In genomic region chr5:96961053-96961452, GRCh38 we compare ENCODE assay signal across 11 cellular contexts. TPM values are rescaled to one million over a fixed set of nuclear protein-coding genes. Genes with fewer than 3 reads are reported as not detected.
DNase-seq lines count a peak whose midpoint lies in the region; ATAC-seq and TF ChIP-seq lines count a peak whose summit lies in the region.
"Had no signal": no experiment of that assay in that cellular context is flagged by ENCODE, and none has a peak within 500 bp of the region (broad histone marks: within the 10 kb centered on the region; RNA-seq: fewer than 3 reads in every experiment).

No MANE protein-coding gene starts in this region.

- peak overlapping the region; percentile 11 for H3K4me3 ChIP-seq in A673 (ENCODE audit: low read depth, low read length, poor library complexity, severe bottlenecking)
- H3K4me3 ChIP-seq in SK-N-SH (ENCODE audit: low read depth in 2 of 2, low read length in 1 of 2): no peak overlapping the region
- H3K4me3 ChIP-seq in neuronal stem cell (ENCODE audit: low read length in 2 of 2): no peak overlapping the region
- H3K4me3 ChIP-seq: cardiac muscle cell, vagina had no signal

- H3F3A ChIP-seq in SK-N-SH (replicated peaks; ENCODE audit: insufficient read depth): peaks cover 14% of the 10 kb centered on the region

- H3K9me3 Mint-ChIP-seq in T-cell: no peaks in the 10 kb centered on the region

- DNase-seq in A673 (ENCODE audit: low spot score) (peak; percentile 35), T-cell (peak in 1 of 34 experiments; percentile 11), SK-N-SH (no peak), hypothalamus (lab: John Stamatoyannopoulos, UW) (no peak), neuronal stem cell (ENCODE audit: low spot score) (no peak), NCI-H2081 (lab: John Stamatoyannopoulos, UW) (no peak)
- DNase-seq: DMS79 treated with DMSO at 0.1 percent for 48 hours had no signal

- CTCF ChIA-PET in A673 (lab: Charles Lee) (no interaction called here), T-cell (lab: Charles Lee) (interaction anchor here (0.6 to 3.6 kb wide), 9 partner anchors 12 to 1810 kb away, joined by 3 to 17 read pairs (median 3); partner anchors contain the start of gene LNPEP (in 1 of the 2)), SK-N-SH (lab: Yijun Ruan, JAX) (no interaction called here)

- peak overlapping the region in 2 of 3 donors; percentile 60 to 78 for H3K4me3 Mint-ChIP-seq in T-cell

- no peak overlapping the region for H2AFZ ChIP-seq in SK-N-SH (ENCODE audit: low read depth)
- H2AFZ ChIP-seq in neuronal stem cell (ENCODE audit: low read length): no peak overlapping the region

- ATAC-seq in GM19043 (IDR thresholded peaks at IDR 0.05; ENCODE audit: low read depth, unreplicated experiment) (peak; percentile 45), HG03135 (IDR thresholded peaks at IDR 0.05; ENCODE audit: unreplicated experiment) (peak; percentile 57), T-cell (replicated peaks in 1 of 4) (peak; percentile 67 to 72 (median 68))

- no peak overlapping the region for H4K8ac ChIP-seq in neuronal stem cell (ENCODE audit: low read depth, low read length)

- no peak overlapping the region for H2BK120ac ChIP-seq in neuronal stem cell (ENCODE audit: low read depth, low read length)

- H3K27me3 ChIP-seq in A673 (replicated peaks; ENCODE audit: insufficient read depth, low read depth, low read length, poor library complexity) (no peaks in the 10 kb centered on the region), SK-N-SH (ENCODE audit: insufficient read depth) (no peaks in the 10 kb centered on the region), neuronal stem cell (ENCODE audit: control insufficient read depth in 3 of 3, insufficient read depth in 3 of 3, low read depth in 1 of 3, low read length in 3 of 3) (no peaks in the 10 kb centered on the region)
- H3K27me3 ChIP-seq: cardiac muscle cell, vagina had no signal

- intact Hi-C loops in A673 (cut with micrococcal nuclease; ENCODE audit: unreplicated experiment): no loop called here

- H4K20me1 ChIP-seq in SK-N-SH (ENCODE audit: insufficient read depth): no peaks in the 10 kb centered on the region

- H3K9ac ChIP-seq in SK-N-SH: no peak overlapping the region
- no peak overlapping the region for H3K9ac ChIP-seq in neuronal stem cell (ENCODE audit: low read depth, low read length, poor library complexity)

- no peak for TF ChIP-seq CTCF in A673 (conservative IDR thresholded peaks at IDR 0.05; ENCODE audit: low read depth, low read length)
- TF ChIP-seq CTCF in SK-N-SH (IDR thresholded peaks at IDR 0.05): no peak

- H3K36me3 ChIP-seq in A673 (ENCODE audit: insufficient read depth, low read length, poor library complexity, severe bottlenecking) (no peaks in the 10 kb centered on the region), SK-N-SH (replicated peaks in 1 of 2; ENCODE audit: control insufficient read depth in 1 of 2, insufficient read depth in 2 of 2, low read length in 1 of 2) (peaks cover 0 to 9% of the 10 kb centered on the region in 2 experiments), neuronal stem cell (replicated peaks in 1 of 2; ENCODE audit: control insufficient read depth in 2 of 2, insufficient read depth in 2 of 2, low read length in 2 of 2) (no peaks in the 10 kb centered on the region)
- H3K36me3 ChIP-seq: cardiac muscle cell, vagina had no signal

- H3K14ac ChIP-seq in neuronal stem cell (ENCODE audit: low read length): no peak overlapping the region

- no peak overlapping the region for H4K91ac ChIP-seq in neuronal stem cell (ENCODE audit: low read depth, low read length, poor library complexity)

- no peak overlapping the region for H3K23ac ChIP-seq in neuronal stem cell (ENCODE audit: low read depth, low read length, poor library complexity)

- H2BK15ac ChIP-seq in neuronal stem cell (ENCODE audit: low read length): no peak overlapping the region

- no peaks in the 10 kb centered on the region for H3K9me3 ChIP-seq in A673 (ENCODE audit: low read depth, low read length, poor library complexity, severe bottlenecking)
- peaks cover 7% of the 10 kb centered on the region; the same call in 1 of the 2 replicates for H3K9me3 ChIP-seq in SK-N-SH
- peaks cover 0 to 8% of the 10 kb centered on the region in 2 donors for H3K9me3 ChIP-seq in neuronal stem cell (replicated peaks in 1 of 2; ENCODE audit: control insufficient read depth in 2 of 2, insufficient read depth in 1 of 2, low read depth in 1 of 2, low read length in 2 of 2)
- H3K9me3 ChIP-seq: vagina had no signal

- WGBS in SK-N-SH (ENCODE audit: low lambda C conversion rate): 97% methylated on average over 1 of the region's 1 CpG
- no CpG with 5 or more reads among the region's 1 CpG for WGBS in neuronal stem cell (ENCODE audit: extremely low coverage in 2 of 2, insufficient read length in 2 of 2, insufficient replicate concordance in 1 of 2), 2 donors

- H2BK12ac ChIP-seq in neuronal stem cell (ENCODE audit: low read length): no peak overlapping the region

- H3K27ac Mint-ChIP-seq in T-cell: peak overlapping the region; percentile 86 to 95

- no peak overlapping the region for H2AK5ac ChIP-seq in neuronal stem cell (ENCODE audit: low read depth, low read length)

- H3K79me2 ChIP-seq in SK-N-SH (ENCODE audit: insufficient read depth): peaks cover 79% of the 10 kb centered on the region

- no peak overlapping the region for H3K4ac ChIP-seq in neuronal stem cell (ENCODE audit: low read length)

- H3K27ac ChIP-seq in A673 (ENCODE audit: low read depth, low read length, poor library complexity, severe bottlenecking) (no peak overlapping the region), SK-N-SH (ENCODE audit: low read depth in 2 of 2, low read length in 1 of 2) (no peak overlapping the region), neuronal stem cell (replicated peaks; ENCODE audit: low read length) (no peak overlapping the region)
- H3K27ac ChIP-seq: cardiac muscle cell, vagina had no signal

- no peak for TF ChIP-seq EP300 in SK-N-SH (IDR thresholded peaks at IDR 0.05; ENCODE audit: borderline replicate concordance in 1 of 2, low read depth in 1 of 2, low read length in 1 of 2)

- no peaks in the 10 kb centered on the region for H3K9me2 ChIP-seq in SK-N-SH

- TF ChIP-seq RAD21 in SK-N-SH (IDR thresholded peaks at IDR 0.05; ENCODE audit: low read length): no peak

- peaks cover 13% of the 10 kb centered on the region for H3K36me3 Mint-ChIP-seq in T-cell

- no peak overlapping the region for H3K18ac ChIP-seq in neuronal stem cell (ENCODE audit: low read length)

- no peaks in the 10 kb centered on the region for H3K27me3 Mint-ChIP-seq in T-cell

- peaks cover 41% of the 10 kb centered on the region for H3K4me1 ChIP-seq in A673 (ENCODE audit: insufficient read depth, low read length, poor library complexity, severe bottlenecking)
- H3K4me1 ChIP-seq in SK-N-SH (ENCODE audit: control insufficient read depth in 1 of 2, insufficient read depth in 2 of 2, low read depth in 1 of 2, low read length in 1 of 2): peaks cover 0 to 32% of the 10 kb centered on the region in 2 experiments; a peak in 1 of 4 replicates
- H3K4me1 ChIP-seq in neuronal stem cell (ENCODE audit: control insufficient read depth in 2 of 2, insufficient read depth in 1 of 2, low read depth in 1 of 2, low read length in 2 of 2): peaks cover 2 to 3% of the 10 kb centered on the region in 2 donors

- no peak overlapping the region for H3K4me2 ChIP-seq in SK-N-SH
- H3K4me2 ChIP-seq in neuronal stem cell (ENCODE audit: insufficient read depth, low read length, poor library complexity, severe bottlenecking): no peak overlapping the region

- H3K79me1 ChIP-seq in neuronal stem cell (ENCODE audit: low read depth, low read length): no peaks in the 10 kb centered on the region

- POLR2A ChIA-PET in A673 (lab: Charles Lee; ENCODE audit: low non-redundant PET) (no interaction called here), T-cell (lab: Charles Lee) (interaction anchor here (0.5 to 1.0 kb wide), 9 partner anchors 11 to 1983 kb away, joined by 3 to 6 read pairs (median 3); no protein-coding TSS in a partner anchor), SK-N-SH (lab: Yijun Ruan, JAX) (no interaction called here)

- H2BK5ac ChIP-seq in neuronal stem cell (ENCODE audit: low read length): no peak overlapping the region

- peaks cover 80 to 88% (median 86%) of the 10 kb centered on the region in 3 donors for H3K4me1 Mint-ChIP-seq in T-cell

- BruUV-seq in A673 (replicated peaks; lab: Mats Ljungman, UMichigan): no TSS peak

TF ChIP-seq in SK-N-SH, 30 proteins besides CTCF, POLR2A, EP300 and RAD21 (continues in another document):
- no peak for TF ChIP-seq ELF1 (IDR thresholded peaks at IDR 0.05)
- no peak for TF ChIP-seq TEAD4 (IDR thresholded peaks at IDR 0.05; ENCODE audit: borderline replicate concordance, insufficient read depth)
- TF ChIP-seq IRF3 (IDR thresholded peaks at IDR 0.05; ENCODE audit: low read depth, low read length): no peak
- no peak for TF ChIP-seq SIN3A (IDR thresholded peaks at IDR 0.05; ENCODE audit: borderline replicate concordance, low read depth, low read length)
- TF ChIP-seq, protein P1, sequence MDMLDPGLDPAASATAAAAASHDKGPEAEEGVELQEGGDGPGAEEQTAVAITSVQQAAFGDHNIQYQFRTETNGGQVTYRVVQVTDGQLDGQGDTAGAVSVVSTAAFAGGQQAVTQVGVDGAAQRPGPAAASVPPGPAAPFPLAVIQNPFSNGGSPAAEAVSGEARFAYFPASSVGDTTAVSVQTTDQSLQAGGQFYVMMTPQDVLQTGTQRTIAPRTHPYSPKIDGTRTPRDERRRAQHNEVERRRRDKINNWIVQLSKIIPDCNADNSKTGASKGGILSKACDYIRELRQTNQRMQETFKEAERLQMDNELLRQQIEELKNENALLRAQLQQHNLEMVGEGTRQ (IDR thresholded peaks at IDR 0.05; ENCODE audit: borderline replicate concordance, low read depth, low read length): no peak

RNA-seq across cellular contexts. Expression of gene LNPEP, which starts 25.2 kb away (rescaled TPM):
- total RNA-seq in A673 (2021) (10.3 and 12.8 TPM in 2 replicates), T-cell (100 to 1,000 TPM in 1 of 5 donors, 10 to 100 TPM in 4; 82.3 to 102 (median 86.3) TPM)
- 4.3 and 5.9 TPM in 2 replicates for polyA plus RNA-seq in SK-N-SH (2012; rRNA removed)
- polyA plus RNA-seq in SK-N-SH (2012; cell fraction: cytosol; rRNA removed): 6.1 and 6.6 TPM in 2 replicates
- polyA plus RNA-seq in SK-N-SH (2012; cell fraction: nucleus; rRNA removed): 3.7 and 9.1 TPM in 2 replicates
- polyA plus RNA-seq in neuronal stem cell (2013, experiment 1 of 2): 2.2 TPM
- polyA plus RNA-seq in neuronal stem cell (2013, experiment 2 of 2): 2.7 TPM

Comparison
In these comparisons a context has a peak if more than half of its experiments do, and no peak if none do; other contexts are left out.
1. CTCF ChIA-PET loops: an anchor here in T-cell (0.6 to 3.6 kb wide); none called in A673 and SK-N-SH.
2. POLR2A ChIA-PET loops: an anchor here in T-cell (0.5 to 1.0 kb wide); none called in A673 and SK-N-SH.